8 cellular contexts compared by ENCODE assay signal in genomic region chr6:80605165-80605989, GRCh38.
DNase-seq lines count a peak whose midpoint lies in the region; ATAC-seq, FAIRE-seq and TF ChIP-seq lines count a peak whose summit lies in the region.

No MANE protein-coding gene starts in this region.

- no peaks in the 10 kb centered on the region for H3K27me3 ChIP-seq in small intestine (ENCODE audit: control insufficient read depth in 2 of 2, insufficient read depth in 2 of 2, low read length in 2 of 2)

- no peak for FAIRE-seq in small intestine (lab: Jason Lieb, UNC)

- WGBS in small intestine, 3 donors: 13 to 30% (median 17%) methylated on average over 4 of the region's 4 CpGs

- TF ChIP-seq CTCF in natural killer cell (IDR thresholded peaks at IDR 0.05) (peak; percentile 61), foreskin fibroblast (IDR thresholded peaks at IDR 0.05; ENCODE audit: low read depth, low read length) (peak; percentile 51)

- H3K9me3 ChIP-seq in small intestine (ENCODE audit: control insufficient read depth, low read depth): no peaks in the 10 kb centered on the region

- H3K4me1 ChIP-seq in small intestine (ENCODE audit: control insufficient read depth in 2 of 2, insufficient read depth in 1 of 2, low read depth in 1 of 2, low read length in 1 of 2): no peaks in the 10 kb centered on the region

- H3K36me3 ChIP-seq in small intestine (ENCODE audit: control insufficient read depth in 2 of 2, insufficient read depth in 2 of 2, low read length in 2 of 2): no peaks in the 10 kb centered on the region

- intact Hi-C loops in natural killer cell (cut with micrococcal nuclease): loop anchor here (1.0 to 5.0 kb wide), 2 partner anchors 268 to 1149 kb away; no protein-coding TSS in a partner anchor

- H3K4me1 Mint-ChIP-seq in natural killer cell: no peaks in the 10 kb centered on the region
- H3K4me1 Mint-ChIP-seq in natural killer cell treated with Interleukin-12 subunit alpha and Interleukin-12 subunit beta and Interleukin-15 and Interleukin-18, amount 100 ng/mL, for 72 hours (ENCODE audit: low read depth in 2 of 2): no peaks in the 10 kb centered on the region

- no peak overlapping the region for H3K27ac Mint-ChIP-seq in natural killer cell
- no peak overlapping the region for H3K27ac Mint-ChIP-seq in natural killer cell treated with Interleukin-12 subunit alpha and Interleukin-12 subunit beta and Interleukin-15 and Interleukin-18, amount 100 ng/mL, for 72 hours

- DNase-seq in natural killer cell: no peak
- DNase-seq in natural killer cell treated with Interleukin-12 subunit alpha and Interleukin-12 subunit beta and Interleukin-15 and Interleukin-18, amount 100 ng/mL, for 72 hours (ENCODE audit: low spot score): no peak
- peak; percentile 76 for DNase-seq in HT-29 (ENCODE audit: low spot score)
- peak; percentile 25 for DNase-seq in SK-N-DZ (ENCODE audit: low spot score)
- DNase-seq in foreskin fibroblast: peak; percentile 29 to 62
- DNase-seq in small intestine: peak; percentile 43
- DNase-seq in HPDE6-E6E7 (ENCODE audit: extremely low spot score): no peak
- no peak for DNase-seq in stimulated activated CD8-positive, alpha-beta memory T cell treated with anti-CD3 and anti-CD28 coated beads, Interleukin-4, amount 100 ng/mL, for 48 hours

- no peaks in the 10 kb centered on the region for H3K9me3 Mint-ChIP-seq in natural killer cell
- no peaks in the 10 kb centered on the region for H3K9me3 Mint-ChIP-seq in natural killer cell treated with Interleukin-12 subunit alpha and Interleukin-12 subunit beta and Interleukin-15 and Interleukin-18, amount 100 ng/mL, for 72 hours

- no peak overlapping the region for H3K27ac ChIP-seq in small intestine (ENCODE audit: low read depth in 1 of 2, low read length in 1 of 2)

- H3K4me3 Mint-ChIP-seq in natural killer cell: no peak overlapping the region
- no peak overlapping the region for H3K4me3 Mint-ChIP-seq in natural killer cell treated with Interleukin-12 subunit alpha and Interleukin-12 subunit beta and Interleukin-15 and Interleukin-18, amount 100 ng/mL, for 72 hours

- no peaks in the 10 kb centered on the region for H3K36me3 Mint-ChIP-seq in natural killer cell
- H3K36me3 Mint-ChIP-seq in natural killer cell treated with Interleukin-12 subunit alpha and Interleukin-12 subunit beta and Interleukin-15 and Interleukin-18, amount 100 ng/mL, for 72 hours: no peaks in the 10 kb centered on the region

- ATAC-seq in natural killer cell: peak in 2 of 3 donors; percentile 55
- ATAC-seq in natural killer cell treated with Interleukin-12 subunit alpha and Interleukin-12 subunit beta and Interleukin-15 and Interleukin-18, amount 100 ng/mL, for 72 hours: no peak

- H3K4me3 ChIP-seq in foreskin fibroblast (ENCODE audit: low read depth in 1 of 2, low read length in 2 of 2): no peak overlapping the region
- no peak overlapping the region for H3K4me3 ChIP-seq in small intestine (ENCODE audit: low read depth in 1 of 2, low read length in 2 of 2)

- H3K27me3 Mint-ChIP-seq in natural killer cell (ENCODE audit: low read depth in 2 of 2): no peaks in the 10 kb centered on the region
- H3K27me3 Mint-ChIP-seq in natural killer cell treated with Interleukin-12 subunit alpha and Interleukin-12 subunit beta and Interleukin-15 and Interleukin-18, amount 100 ng/mL, for 72 hours: peaks cover 7 to 12% of the 10 kb centered on the region in 2 donors

Comparison
In these comparisons a context has a peak if more than half of its experiments do, and no peak if none do; other contexts are left out.
1. ATAC-seq: peak in natural killer cell (2 of 3); none in natural killer cell treated with Interleukin-12 subunit alpha and Interleukin-12 subunit beta and Interleukin-15 and Interleukin-18, amount 100 ng/mL, for 72 hours (0 of 2).
2. DNase-seq: peak in HT-29 (single experiment), SK-N-DZ (single experiment), foreskin fibroblast (2 of 2) and small intestine (single experiment); none in natural killer cell (single experiment), natural killer cell treated with Interleukin-12 subunit alpha and Interleukin-12 subunit beta and Interleukin-15 and Interleukin-18, amount 100 ng/mL, for 72 hours (single experiment), HPDE6-E6E7 (single experiment) and stimulated activated CD8-positive, alpha-beta memory T cell treated with anti-CD3 and anti-CD28 coated beads, Interleukin-4, amount 100 ng/mL, for 48 hours (single experiment).